9 cellular contexts compared by ENCODE assay signal in genomic region chr13:112725346-112726017, GRCh38. TPM values are rescaled to one million over a fixed set of nuclear protein-coding genes. Genes with fewer than 3 reads are reported as not detected.
DNase-seq lines count a peak whose midpoint lies in the region; ATAC-seq, FAIRE-seq and TF ChIP-seq lines count a peak whose summit lies in the region.
"Had no signal": no experiment of that assay in that cellular context is flagged by ENCODE, and none has a peak within 500 bp of the region (broad histone marks: within the 10 kb centered on the region; RNA-seq: fewer than 3 reads in every experiment).

No MANE protein-coding gene starts in this region.

- peak overlapping the region; percentile 97 for H2AK5ac ChIP-seq in H1 (ENCODE audit: low read depth, low read length)

- H3K4ac ChIP-seq in H1 (replicated peaks; ENCODE audit: insufficient read length, low read depth, low read length): peak overlapping the region; percentile 36

- no peak overlapping the region for H4K5ac ChIP-seq in H1 (ENCODE audit: insufficient read length, low read depth, low read length)

- no peak for TF ChIP-seq CTCF in MCF 10A (IDR thresholded peaks at IDR 0.05; ENCODE audit: unreplicated experiment)
- no peak for TF ChIP-seq CTCF in breast epithelium (IDR thresholded peaks at IDR 0.05)
- TF ChIP-seq CTCF in H1 (IDR thresholded peaks at IDR 0.05; ENCODE audit: control extremely low read depth in 1 of 3, insufficient read depth in 1 of 3, low read depth in 1 of 3, low read length in 3 of 3): no peak

- BruUV-seq in MCF 10A (replicated peaks; lab: Mats Ljungman, UMichigan): no TSS peak

- no peaks in the 10 kb centered on the region; the same call in 1 of the 2 replicates for H3K23me2 ChIP-seq in H1 (ENCODE audit: low read depth, low read length)

- DNase-seq in MCF 10A (ENCODE audit: unreplicated experiment) (peak; percentile 39), breast epithelium (ENCODE audit: low spot score in 2 of 2) (no peak), NCI-H2107 treated with DMSO at 0.1 percent for 48 hours (lab: John Stamatoyannopoulos, UW; ENCODE audit: unreplicated experiment) (peak; percentile 75), H1 (ENCODE audit: low read depth in 1 of 2, low spot score in 2 of 2) (no peak), aorta (no peak), NCI-H524 treated with DMSO at 0.1 percent for 48 hours (lab: John Stamatoyannopoulos, UW) (no peak)

- no peak for TF ChIP-seq EP300 in H1 (IDR thresholded peaks at IDR 0.05; ENCODE audit: borderline replicate concordance in 1 of 2, low read depth in 2 of 2, low read length in 2 of 2)

- no peak for TF ChIP-seq RAD21 in H1 (IDR thresholded peaks at IDR 0.05 in 1 of 2, conservative IDR thresholded peaks at IDR 0.05 in 1 of 2; ENCODE audit: low read depth in 2 of 2, low read length in 2 of 2)

- H4K20me1 ChIP-seq in H1 (replicated peaks in 1 of 2; ENCODE audit: control insufficient read depth in 1 of 2, insufficient read depth in 2 of 2, low read length in 2 of 2): no peaks in the 10 kb centered on the region

- TF ChIP-seq POLR2A in breast epithelium (IDR thresholded peaks at IDR 0.05): no peak
- no peak for TF ChIP-seq POLR2A in H1 (IDR thresholded peaks at IDR 0.05; ENCODE audit: control extremely low read depth in 1 of 2, low read depth in 2 of 2, low read length in 2 of 2)

- H3K27me3 Mint-ChIP-seq in MCF 10A (ENCODE audit: insufficient read depth, unreplicated experiment): no peaks in the 10 kb centered on the region

- peaks cover 28% of the 10 kb centered on the region for H3K4me1 Mint-ChIP-seq in MCF 10A (ENCODE audit: insufficient read depth, unreplicated experiment)

- peak overlapping the region; percentile 97; the same call in 1 of the 2 replicates for H2BK12ac ChIP-seq in H1 (ENCODE audit: low read depth, low read length)

- H3K36me3 Mint-ChIP-seq in MCF 10A (ENCODE audit: insufficient read depth, unreplicated experiment): no peaks in the 10 kb centered on the region

- no peaks in the 10 kb centered on the region for H3K9me3 Mint-ChIP-seq in MCF 10A (ENCODE audit: unreplicated experiment)

- no peak for FAIRE-seq in H1 (lab: Jason Lieb, UNC)

- no peak overlapping the region for H2AFZ ChIP-seq in H1 (ENCODE audit: low read length)

- H2BK120ac ChIP-seq in H1 (replicated peaks; ENCODE audit: low read depth, low read length): no peak overlapping the region

- H3K4me3 ChIP-seq in breast epithelium: no peak overlapping the region
- H3K4me3 ChIP-seq in H1 (ENCODE audit: extremely low read depth in 1 of 4, insufficient read depth in 2 of 4, low read depth in 3 of 4, low read length in 4 of 4): no peak overlapping the region
- H3K4me3 ChIP-seq in aorta (ENCODE audit: low read length in 2 of 2): no peak overlapping the region
- H3K4me3 ChIP-seq: tibial artery had no signal

- peaks cover 21% of the 10 kb centered on the region for H3K79me1 ChIP-seq in H1 (ENCODE audit: low read depth, low read length)

- intact Hi-C loops in MCF 10A (cut with micrococcal nuclease) (no loop called here), breast epithelium (cut with DNase I; ENCODE audit: low total_unique reads) (no loop called here), aorta (cut with DNase I) (no loop called here)

- H3K27me3 ChIP-seq in breast epithelium: no peaks in the 10 kb centered on the region
- H3K27me3 ChIP-seq in H1 (replicated peaks in 1 of 4; ENCODE audit: control insufficient read depth in 3 of 4, extremely low read depth in 1 of 4, insufficient read depth in 3 of 4, low read length in 3 of 4): no peaks in the 10 kb centered on the region
- H3K27me3 ChIP-seq in aorta (ENCODE audit: control insufficient read depth in 1 of 2, insufficient read depth in 2 of 2, low read length in 1 of 2): no peaks in the 10 kb centered on the region
- H3K27me3 ChIP-seq: tibial artery had no signal

- H3K4me1 ChIP-seq in breast epithelium (peaks cover 0 to 6% of the 10 kb centered on the region in 2 donors), H1 (replicated peaks in 1 of 4; ENCODE audit: control insufficient read depth in 3 of 4, insufficient read depth in 4 of 4, low read length in 3 of 4) (peaks cover 3 to 38% (median 21%) of the 10 kb centered on the region in 4 experiments), aorta (ENCODE audit: control insufficient read depth in 1 of 2, insufficient read depth in 2 of 2, low read length in 2 of 2) (no peaks in the 10 kb centered on the region)

- CTCF ChIA-PET in MCF 10A (lab: Yijun Ruan, JAX) (interaction anchor here (0.8 kb wide), 1 partner anchor 32 kb away, joined by 3 read pairs; no protein-coding TSS in a partner anchor), H1 (lab: Charles Lee; ENCODE audit: partially characterized antibody) (interaction anchor here (1.2 to 2.1 kb wide), 4 partner anchors 10 to 53 kb away, joined by 4 to 13 read pairs (median 4); no protein-coding TSS in a partner anchor)

- WGBS in H1 (ENCODE audit: extremely low coverage in 1 of 2, insufficient coverage in 1 of 2, insufficient read length in 1 of 2, insufficient replicate concordance in 2 of 2, low coverage in 1 of 2, low lambda C conversion rate in 2 of 2, missing lambda C conversion rate in 1 of 2), 2 experiments: 91% methylated on average over 16 of the region's 18 CpGs; no CpG with 5 or more reads in 1 of the 2 experiments
- WGBS in aorta, 2 donors: 84% methylated on average over 18 of the region's 18 CpGs

- POLR2A ChIA-PET in MCF 10A (lab: Yijun Ruan, JAX): interaction anchor here (0.6 to 0.8 kb wide), 4 partner anchors 13 to 729 kb away, joined by 3 to 4 read pairs (median 3); no protein-coding TSS in a partner anchor
- POLR2A ChIA-PET in H1 (lab: Charles Lee; ENCODE audit: partially characterized antibody): interaction anchor here (0.9 to 3.9 kb wide), 4 partner anchors 10 to 23 kb away, joined by 3 to 19 read pairs (median 6); no protein-coding TSS in a partner anchor

- peaks cover 0 to 82% of the 10 kb centered on the region in 2 experiments; a peak in 2 of 4 replicates for H3K79me2 ChIP-seq in H1 (ENCODE audit: control insufficient read depth in 1 of 2, insufficient read depth in 2 of 2, low read length in 2 of 2)

- no peak overlapping the region for H3K4me2 ChIP-seq in H1 (ENCODE audit: insufficient read depth in 1 of 2, low read depth in 2 of 2, low read length in 2 of 2)

- no peak overlapping the region for H3K23ac ChIP-seq in H1 (ENCODE audit: insufficient read length)

- H2BK20ac ChIP-seq in H1 (ENCODE audit: low read length): peak overlapping the region; percentile 66; the same call in 1 of the 2 replicates

- no peak overlapping the region for H3K27ac Mint-ChIP-seq in MCF 10A (ENCODE audit: low read depth, unreplicated experiment)

- H3K4me3 Mint-ChIP-seq in MCF 10A (ENCODE audit: unreplicated experiment): no peak overlapping the region

- H3K14ac ChIP-seq in H1 (ENCODE audit: insufficient read length): no peak overlapping the region

- peak overlapping the region; percentile 85 for H4K91ac ChIP-seq in H1 (replicated peaks; ENCODE audit: insufficient read length, low read length)

- H2BK15ac ChIP-seq in H1 (ENCODE audit: low read length): peak overlapping the region; percentile 65

- H2BK5ac ChIP-seq in H1 (ENCODE audit: low read depth, low read length): peak overlapping the region; percentile 88

- H3K27ac ChIP-seq in breast epithelium (no peak overlapping the region), H1 (ENCODE audit: low read depth, low read length) (no peak overlapping the region), temporal lobe (ENCODE audit: low read depth, low read length) (peak overlapping the region; percentile 57), aorta (ENCODE audit: low read depth in 1 of 2, low read length in 2 of 2) (no peak overlapping the region)
- H3K27ac ChIP-seq: tibial artery had no signal

- H3K36me3 ChIP-seq in breast epithelium (no peaks in the 10 kb centered on the region), H1 (ENCODE audit: control insufficient read depth in 2 of 4, insufficient read depth in 4 of 4, low read length in 3 of 4) (no peaks in the 10 kb centered on the region), aorta (ENCODE audit: control insufficient read depth in 1 of 2, insufficient read depth in 2 of 2, low read length in 1 of 2) (no peaks in the 10 kb centered on the region)
- H3K36me3 ChIP-seq: tibial artery had no signal

- H3K56ac ChIP-seq in H1 (replicated peaks; ENCODE audit: insufficient read length, low read depth, low read length): no peak overlapping the region

- H3K18ac ChIP-seq in H1 (ENCODE audit: extremely low read depth, low read length): peak overlapping the region; percentile 83

- no peak overlapping the region for H4K8ac ChIP-seq in H1 (ENCODE audit: extremely low read depth, insufficient read depth, low read length)

- ATAC-seq in aorta (ENCODE audit: low FRiP score) (no peak), HG03097 (IDR thresholded peaks at IDR 0.05; ENCODE audit: low FRiP score, unreplicated experiment) (no peak)

- no peaks in the 10 kb centered on the region for H3K9me3 ChIP-seq in breast epithelium
- peaks cover 0 to 2% of the 10 kb centered on the region in 2 experiments; a peak in 1 of 4 replicates for H3K9me3 ChIP-seq in H1 (ENCODE audit: insufficient read depth in 2 of 2, low read depth in 1 of 2, low read length in 1 of 2)
- no peaks in the 10 kb centered on the region for H3K9me3 ChIP-seq in aorta (ENCODE audit: control insufficient read depth, low read length)
- H3K9me3 ChIP-seq: tibial artery had no signal

- H3K9ac ChIP-seq in H1 (replicated peaks in 1 of 4; ENCODE audit: extremely low read depth in 1 of 4, low read depth in 3 of 4, low read length in 3 of 4): no peak overlapping the region

TF ChIP-seq in H1, 55 proteins besides CTCF, POLR2A, EP300 and RAD21 (continues in another document):
- no peak for TF ChIP-seq RNF2 (IDR thresholded peaks at IDR 0.05; ENCODE audit: borderline replicate concordance, low read depth, low read length, missing control alignments, poor library complexity, severe bottlenecking)
- TF ChIP-seq TAF1 (IDR thresholded peaks at IDR 0.05; ENCODE audit: low read depth, low read length): no peak

RNA-seq across cellular contexts. Expression of gene ATP11A, which starts 35.6 kb away (rescaled TPM):
- 41.2 and 42.7 TPM in 2 replicates for total RNA-seq in MCF 10A (2022)
- total RNA-seq in breast epithelium: 10 to 100 TPM; 22.1 to 27.2 (median 26.8) TPM
- 72.9 and 78.5 TPM in 2 replicates for total RNA-seq in H1 (2021; fragmentation: NEBNext Ultra II Directional; extraction: Animal tissue kit (Norgen Biotek cat#: 25700))
- 28.8 and 30.7 TPM in 2 replicates for polyA plus RNA-seq in H1 (2011; rRNA removed)
- 14.9 TPM for polyA plus RNA-seq in H1 (2011; cell fraction: cytosol; rRNA removed)
- 83.2 TPM for polyA plus RNA-seq in H1 (2011; cell fraction: nucleus; rRNA removed)
- 31.1 to 42.5 TPM (median 35.7 TPM) in 4 replicates for polyA plus RNA-seq in H1 (2012, experiment 1 of 2)
- 4.6 TPM for polyA plus RNA-seq in H1 (2012, experiment 2 of 2)
- 30.6 TPM for polyA plus RNA-seq in H1 (2013, experiment 1 of 2)
- 28.1 TPM for polyA plus RNA-seq in H1 (2013, experiment 2 of 2)
- 35.6 and 46.4 TPM in 2 replicates for polyA minus RNA-seq in H1 (2011; rRNA and poly(A)+ RNA removed)
- polyA minus RNA-seq in H1 (2011; cell fraction: cytosol; rRNA and poly(A)+ RNA removed): 49.0 TPM
- polyA minus RNA-seq in H1 (2011; cell fraction: nucleus; rRNA and poly(A)+ RNA removed): 68.1 TPM
- 6.6 TPM for total RNA-seq in temporal lobe
- total RNA-seq in aorta: 10 to 100 TPM; 45.7 to 68.1 TPM
- polyA plus RNA-seq in aorta: 10 to 100 TPM in 1 of 2 donors, 1 to 10 TPM in 1; 3.1 to 11.4 TPM

Comparison
In these comparisons a context has a peak if more than half of its experiments do, and no peak if none do; other contexts are left out.
1. DNase-seq: peak in MCF 10A (single experiment) and NCI-H2107 treated with DMSO at 0.1 percent for 48 hours (single experiment); none in breast epithelium (0 of 2), H1 (0 of 2), aorta (0 of 2) and NCI-H524 treated with DMSO at 0.1 percent for 48 hours (single experiment).